1 cellular context compared by ENCODE assay signal in genomic region chr17:30187528-30187927, GRCh38.
TF ChIP-seq lines count a peak whose summit lies in the region.

No MANE protein-coding gene starts in this region.

TF ChIP-seq in WTC11, 78 proteins besides CTCF, POLR2A, EP300 and RAD21 (continued from another document):
- TF ChIP-seq FOXP4 (CRISPR knock-in tag; IDR thresholded peaks at IDR 0.05), result no peak
- no peak for TF ChIP-seq EMX1 (CRISPR knock-in tag; IDR thresholded peaks at IDR 0.05)
- TF ChIP-seq ZNF219 (CRISPR knock-in tag; IDR thresholded peaks at IDR 0.05; ENCODE audit: borderline replicate concordance), result no peak
- TF ChIP-seq ZSCAN18 (CRISPR knock-in tag; IDR thresholded peaks at IDR 0.05), result no peak
- no peak for TF ChIP-seq STAT6 (CRISPR knock-in tag; conservative IDR thresholded peaks at IDR 0.05; ENCODE audit: low read depth)
- no peak for TF ChIP-seq JUN (CRISPR knock-in tag; IDR thresholded peaks at IDR 0.05)
- TF ChIP-seq SP1 (CRISPR knock-in tag; conservative IDR thresholded peaks at IDR 0.05), result no peak
- no peak for TF ChIP-seq IRF1 (CRISPR knock-in tag; IDR thresholded peaks at IDR 0.05)
- no peak for TF ChIP-seq SMAD4 (CRISPR knock-in tag; IDR thresholded peaks at IDR 0.05)
- no peak for TF ChIP-seq FOXJ3 (CRISPR knock-in tag; IDR thresholded peaks at IDR 0.05; ENCODE audit: borderline replicate concordance)
- no peak for TF ChIP-seq ZNF281 (CRISPR knock-in tag; IDR thresholded peaks at IDR 0.05)
